In genomic region chr7:57443567-57443966, GRCh38 we compare ENCODE assay signal across 39 cellular contexts. TPM values are rescaled to one million over a fixed set of nuclear protein-coding genes. Genes with fewer than 3 reads are reported as not detected.
"Had no signal": no experiment of that assay in that cellular context is flagged by ENCODE, and none has a peak within 500 bp of the region (broad histone marks: within the 10 kb centered on the region; RNA-seq: fewer than 3 reads in every experiment).

No MANE protein-coding gene starts in this region.

- H3K27ac ChIP-seq: adrenal gland, ascending aorta, body of pancreas, brain microvascular endothelial cell, breast epithelium, cardiac muscle cell had no signal

- H3K36me3 ChIP-seq: adrenal gland, ascending aorta, brain microvascular endothelial cell, breast epithelium, cardiac muscle cell had no signal

- H3K4me3 ChIP-seq: adrenal gland, ascending aorta, body of pancreas, breast epithelium, cardiac muscle cell had no signal

- H3K4me1 ChIP-seq: adrenal gland, ascending aorta, body of pancreas, breast epithelium had no signal

- DNase-seq: activated effector memory CD4-positive, alpha-beta T cell treated with anti-CD3 and anti-CD28 coated beads, Interleukin-2, amount 50 U/mL, for 16 hours; activated effector memory CD4-positive, alpha-beta T cell treated with Interleukin-2 at 50 U/mL for 16 hours; activated gamma-delta T cell; activated gamma-delta T cell treated with Interleukin-2 at 50 U/mL for 16 hours; activated naive CD4-positive, alpha-beta T cell; activated naive CD4-positive, alpha-beta T cell treated with anti-CD3 and anti-CD28 coated beads for 36 hours; activated naive CD4-positive, alpha-beta T cell treated with anti-CD3 and anti-CD28 coated beads, Interleukin-2, amount 10 ng/mL, durations not matched to agents 7 days and 5 days; activated naive CD4-positive, alpha-beta T cell treated with anti-CD3 and anti-CD28 coated beads, Interleukin-2, amount 50 U/mL, for 16 hours; activated naive CD4-positive, alpha-beta T cell treated with Interleukin-2 at 50 U/mL for 16 hours; activated naive CD8-positive, alpha-beta T cell treated with anti-CD3 and anti-CD28 coated beads for 36 hours; activated naive CD8-positive, alpha-beta T cell treated with anti-CD3 and anti-CD28 coated beads, Interleukin-2, amount 10 ng/mL, durations not matched to agents 7 days and 5 days; activated naive CD8-positive, alpha-beta T cell treated with anti-CD3 and anti-CD28 coated beads, Interleukin-2, amount 50 U/mL, for 24 hours; activated T-cell treated with anti-CD3 and anti-CD28 coated beads, Interleukin-2, amount 50 U/mL, for 24 hours; activated T-cell treated with anti-CD3 and anti-CD28 coated beads, Interleukin-2, amount 50 U/mL, for 4 hours; activated T-cell treated with anti-CD3 and anti-CD28 coated beads, Interleukin-2, amount 50 U/mL, for 48 hours; activated T-cell treated with anti-CD3 and anti-CD28 coated beads, Interleukin-2, amount 50 U/mL, for 72 hours; adrenal gland; amniotic stem cell; amygdala; anterior cingulate cortex; aorta; body of pancreas; brain microvascular endothelial cell; caudate nucleus; central memory CD4-positive, alpha-beta T cell; cerebellar nuclear complex had no signal

- FAIRE-seq: astrocyte, bronchial epithelial cell had no signal

- H3K9me3 ChIP-seq: ascending aorta, body of pancreas had no signal

- H3K27me3 ChIP-seq: adrenal gland, ascending aorta, body of pancreas, brain microvascular endothelial cell, breast epithelium, cardiac muscle cell had no signal

- ATAC-seq: activated naive CD4-positive, alpha-beta T cell treated with anti-CD3 and anti-CD28 coated beads, Interleukin-2, amount 50 U/mL, for 72 hours; activated naive CD8-positive, alpha-beta T cell treated with anti-CD3 and anti-CD28 coated beads, Interleukin-2, amount 50 U/mL, for 24 hours; activated T-cell treated with anti-CD3 and anti-CD28 coated beads, Interleukin-2, amount 50 U/mL, for 4 hours; activated T-cell treated with anti-CD3 and anti-CD28 coated beads, Interleukin-2, amount 50 U/mL, for 72 hours; activated T-helper 17 cell treated with anti-CD3 and anti-CD28 coated beads, Interleukin-2, amount 50 U/mL, for 72 hours; body of pancreas had no signal

RNA-seq across cellular contexts. Expression of gene ZNF716, which starts 6.4 kb away (rescaled TPM):
- total RNA-seq: activated naive CD4-positive, alpha-beta T cell treated with anti-CD3 and anti-CD28 coated beads for 36 hours; activated naive CD4-positive, alpha-beta T cell treated with anti-CD3 and anti-CD28 coated beads, Interleukin-2, amount 50 U/mL, for 72 hours; activated naive CD8-positive, alpha-beta T cell treated with anti-CD3 and anti-CD28 coated beads for 36 hours; activated naive CD8-positive, alpha-beta T cell treated with anti-CD3 and anti-CD28 coated beads, Interleukin-2, amount 10 ng/mL, durations not matched to agents 7 days and 5 days; activated T-cell treated with anti-CD3 and anti-CD28 coated beads, Interleukin-2, amount 50 U/mL, for 4 hours; activated T-cell treated with anti-CD3 and anti-CD28 coated beads, Interleukin-2, amount 50 U/mL, for 72 hours; activated T-helper 1 cell treated with anti-CD3 and anti-CD28 coated beads, Interleukin-12 subunit alpha, Interleukin-12 subunit beta, Interleukin-2, Interleukin-4 antibody, amounts not matched to agents 30 ng/mL and 10 ng/mL and 1 ng/mL, durations not matched to agents 14 hours and 24 hours and 36 hours; activated T-helper 17 cell treated with anti-CD3 and anti-CD28 coated beads, Interleukin-2, amount 50 U/mL, for 72 hours; activated T-helper 2 cell treated with anti-CD3 and anti-CD28 coated beads, Interferon-gamma antibody, Interleukin-2, Interleukin-4, amounts not matched to agents 10 μg/mL and 5 μg/mL and 100 μg/mL, durations not matched to agents 14 hours and 24 hours and 36 hours; adrenal gland; aorta; ascending aorta; astrocyte; body of pancreas; breast epithelium; bronchial epithelial cell; cardiac muscle cell; cardiac septum; cerebellum; chondrocyte had no signal
- polyA plus RNA-seq: adipose tissue, adrenal gland, aorta, cardiac muscle cell had no signal
